ENCODE assay signal across 1 cellular context in the genomic region with DNA sequence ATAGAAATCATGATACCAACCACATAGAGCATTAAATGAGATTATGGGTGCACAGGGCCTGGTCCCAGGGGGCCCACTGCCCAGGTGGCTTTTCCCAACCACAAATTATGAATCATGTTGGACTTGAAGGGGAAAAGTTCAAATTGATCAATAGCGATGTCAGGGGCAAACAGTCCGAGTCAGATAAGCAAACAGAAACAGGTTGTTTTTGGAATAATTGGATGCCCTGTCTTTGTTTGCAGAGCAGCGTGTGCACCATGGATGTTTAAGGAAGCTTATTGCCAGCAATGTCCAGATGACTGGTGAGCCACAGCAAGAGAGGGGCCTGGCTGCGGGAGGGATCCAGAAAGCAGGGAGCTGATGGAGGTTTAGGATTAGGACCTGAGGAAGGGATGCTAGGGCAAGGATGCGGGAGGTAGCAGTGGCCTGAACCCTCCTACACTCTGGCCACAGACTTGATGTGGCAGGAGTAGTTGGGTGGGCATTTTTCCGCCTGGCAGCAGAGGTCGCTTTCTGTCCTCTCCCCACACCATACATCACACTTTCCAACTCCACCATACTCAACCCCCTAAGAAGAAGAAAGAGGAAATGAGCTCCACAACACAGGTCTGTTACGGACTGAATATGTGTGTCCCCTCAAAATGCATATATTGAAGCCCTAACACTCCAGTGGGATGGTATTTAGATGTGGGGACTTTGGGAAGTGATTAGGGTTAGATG.
TF ChIP-seq lines count a peak whose summit lies in the region.

No MANE protein-coding gene starts in this region.

TF ChIP-seq in HepG2, 621 proteins besides CTCF, POLR2A, EP300 and RAD21 (continued from another document):
- no peak for TF ChIP-seq KLF15 (CRISPR knock-in tag; IDR thresholded peaks at IDR 0.05; ENCODE audit: borderline replicate concordance)
- peak; percentile 29; the same call in 1 of the 2 replicates for TF ChIP-seq MLX (CRISPR knock-in tag; IDR thresholded peaks at IDR 0.05)
- TF ChIP-seq KDM1A (CRISPR knock-in tag; IDR thresholded peaks at IDR 0.05) = peak; percentile 48; the same call in 1 of the 2 replicates
- TF ChIP-seq BCL6 (CRISPR knock-in tag; IDR thresholded peaks at IDR 0.05) = peak; percentile 36; the same call in 1 of the 2 replicates
- TF ChIP-seq THAP7 (CRISPR knock-in tag; IDR thresholded peaks at IDR 0.05) = no peak
